In the genomic region with DNA sequence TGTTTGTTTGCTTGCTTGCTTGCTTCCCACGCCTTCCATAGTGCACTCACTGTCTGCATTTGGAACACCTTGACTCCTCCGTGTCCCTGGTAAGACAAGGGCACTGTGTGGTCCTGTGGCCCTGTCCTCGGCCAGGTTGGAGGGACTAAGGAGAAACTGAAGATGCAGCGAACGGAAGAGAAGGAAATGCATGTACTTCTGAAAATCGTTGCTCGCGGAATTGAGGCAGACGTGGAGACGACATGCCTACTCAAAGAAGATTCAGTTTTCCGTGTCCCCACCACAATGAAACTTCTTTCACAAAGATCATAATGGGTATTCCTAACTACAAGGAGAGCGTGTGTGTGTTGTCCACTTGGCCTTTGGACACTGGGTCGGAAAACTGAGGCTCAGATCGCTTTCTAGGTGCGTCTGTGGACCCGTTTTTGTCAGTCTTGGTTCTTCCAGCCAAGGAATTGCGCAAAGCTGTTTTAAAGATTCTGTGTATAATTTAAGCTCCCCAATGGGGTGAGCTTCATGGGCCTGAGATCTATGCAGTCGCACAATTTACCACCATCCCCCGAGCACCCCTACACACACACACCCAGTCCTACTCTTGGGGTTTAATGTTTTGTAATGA, we compare ENCODE assay signal across 9 cellular contexts.
DNase-seq lines count a peak whose midpoint lies in the region; ATAC-seq and TF ChIP-seq lines count a peak whose summit lies in the region.
"Had no signal": no experiment of that assay in that cellular context is flagged by ENCODE, and none has a peak within 500 bp of the region (broad histone marks: within the 10 kb centered on the region; RNA-seq: fewer than 3 reads in every experiment).

No MANE protein-coding gene starts in this region.

- H3K27me3 Mint-ChIP-seq in activated T-cell treated with anti-CD3 and anti-CD28 coated beads, Interleukin-2, amount 50 U/mL, for 72 hours (ENCODE audit: low read depth) = peaks cover 50% of the 10 kb centered on the region
- peaks cover 44% of the 10 kb centered on the region for H3K27me3 Mint-ChIP-seq in activated T-cell treated with anti-CD3 and anti-CD28 coated beads, Interleukin-2, amount 50 U/mL, for 24 hours
- H3K27me3 Mint-ChIP-seq in CD14-positive monocyte (ENCODE audit: low read depth in 3 of 3) = peaks cover 13 to 28% (median 27%) of the 10 kb centered on the region in 3 donors

- H3K4me2 ChIP-seq in smooth muscle cell = peak overlapping the region; percentile 88

- H3K9me3 ChIP-seq in smooth muscle cell (replicated peaks; ENCODE audit: low read depth) = no peaks in the 10 kb centered on the region

- peak overlapping the region; percentile 1 for H2AFZ ChIP-seq in smooth muscle cell (ENCODE audit: low read depth)

- H3K27ac Mint-ChIP-seq in activated T-cell treated with anti-CD3 and anti-CD28 coated beads, Interleukin-2, amount 50 U/mL, for 72 hours = no peak overlapping the region
- no peak overlapping the region for H3K27ac Mint-ChIP-seq in activated T-cell treated with anti-CD3 and anti-CD28 coated beads, Interleukin-2, amount 50 U/mL, for 24 hours
- no peak overlapping the region for H3K27ac Mint-ChIP-seq in CD14-positive monocyte

- H3K36me3 ChIP-seq in smooth muscle cell (ENCODE audit: low read depth) = no peaks in the 10 kb centered on the region

- H3K9ac ChIP-seq in smooth muscle cell (ENCODE audit: low read depth) = no peak overlapping the region

- no peak for DNase-seq in activated T-cell treated with anti-CD3 and anti-CD28 coated beads, Interleukin-2, amount 50 U/mL, for 72 hours
- DNase-seq in activated T-cell treated with anti-CD3 and anti-CD28 coated beads, Interleukin-2, amount 50 U/mL, for 24 hours = no peak
- DNase-seq in choroid plexus epithelial cell (ENCODE audit: low read depth) = peak; percentile 9
- no peak for DNase-seq in smooth muscle cell (lab: John Stamatoyannopoulos, UW; ENCODE audit: unreplicated experiment)
- no peak for DNase-seq in NCI-H187 treated with DMSO at 0.1 percent for 48 hours (lab: John Stamatoyannopoulos, UW)
- DNase-seq in CD14-positive monocyte (ENCODE audit: low spot score) = no peak

- no peak for TF ChIP-seq CTCF in choroid plexus epithelial cell (conservative IDR thresholded peaks at IDR 0.05; ENCODE audit: low read depth, low read length)
- TF ChIP-seq CTCF in smooth muscle cell (IDR thresholded peaks at IDR 0.05; ENCODE audit: borderline replicate concordance, insufficient read depth, poor library complexity, severe bottlenecking) = no peak
- TF ChIP-seq CTCF in CD14-positive monocyte (IDR thresholded peaks at IDR 0.05) = no peak

- H3K4me1 Mint-ChIP-seq in activated T-cell treated with anti-CD3 and anti-CD28 coated beads, Interleukin-2, amount 50 U/mL, for 72 hours (ENCODE audit: low read depth) = no peaks in the 10 kb centered on the region
- no peaks in the 10 kb centered on the region for H3K4me1 Mint-ChIP-seq in activated T-cell treated with anti-CD3 and anti-CD28 coated beads, Interleukin-2, amount 50 U/mL, for 24 hours (ENCODE audit: low read depth)
- H3K4me1 Mint-ChIP-seq in CD14-positive monocyte = no peaks in the 10 kb centered on the region

- ATAC-seq in activated T-cell treated with anti-CD3 and anti-CD28 coated beads, Interleukin-2, amount 50 U/mL, for 72 hours (replicated peaks in 1 of 2) = peak; percentile 5 to 24
- ATAC-seq in HG03432 (IDR thresholded peaks at IDR 0.05; ENCODE audit: unreplicated experiment) = peak; percentile 7
- no peak for ATAC-seq in GM19463 (IDR thresholded peaks at IDR 0.05; ENCODE audit: unreplicated experiment)

- no peaks in the 10 kb centered on the region for H3K79me2 ChIP-seq in smooth muscle cell (ENCODE audit: low read depth)

- no peaks in the 10 kb centered on the region for H3K4me1 ChIP-seq in smooth muscle cell (ENCODE audit: low read depth)

- WGBS in smooth muscle cell (ENCODE audit: low lambda C conversion rate) = 7% methylated on average over 19 of the region's 19 CpGs

- H3K36me3 Mint-ChIP-seq in activated T-cell treated with anti-CD3 and anti-CD28 coated beads, Interleukin-2, amount 50 U/mL, for 72 hours (ENCODE audit: insufficient read depth in 2 of 2) = no peaks in the 10 kb centered on the region
- H3K36me3 Mint-ChIP-seq in activated T-cell treated with anti-CD3 and anti-CD28 coated beads, Interleukin-2, amount 50 U/mL, for 24 hours (ENCODE audit: low read depth) = no peaks in the 10 kb centered on the region
- H3K36me3 Mint-ChIP-seq in CD14-positive monocyte = no peaks in the 10 kb centered on the region

- no peaks in the 10 kb centered on the region for H4K20me1 ChIP-seq in smooth muscle cell (ENCODE audit: low read depth)

- H3K4me3 ChIP-seq in choroid plexus epithelial cell (ENCODE audit: low read depth, low read length) (peak overlapping the region; percentile 41), smooth muscle cell (peak overlapping the region; percentile 55)

- intact Hi-C loops in CD14-positive monocyte (cut with micrococcal nuclease) = no loop called here

- H3K4me3 Mint-ChIP-seq in activated T-cell treated with anti-CD3 and anti-CD28 coated beads, Interleukin-2, amount 50 U/mL, for 72 hours = no peak overlapping the region
- no peak overlapping the region for H3K4me3 Mint-ChIP-seq in activated T-cell treated with anti-CD3 and anti-CD28 coated beads, Interleukin-2, amount 50 U/mL, for 24 hours
- no peak overlapping the region for H3K4me3 Mint-ChIP-seq in CD14-positive monocyte

- peaks cover 40% of the 10 kb centered on the region for H3K27me3 ChIP-seq in smooth muscle cell (ENCODE audit: low read depth)

- peaks cover 9% of the 10 kb centered on the region for H3F3A ChIP-seq in smooth muscle cell (ENCODE audit: low read depth)

- H3K27ac ChIP-seq in smooth muscle cell (ENCODE audit: low read depth) = no peak overlapping the region
- H3K27ac ChIP-seq: C4-2B had no signal

- no peaks in the 10 kb centered on the region for H3K9me3 Mint-ChIP-seq in activated T-cell treated with anti-CD3 and anti-CD28 coated beads, Interleukin-2, amount 50 U/mL, for 72 hours
- no peaks in the 10 kb centered on the region for H3K9me3 Mint-ChIP-seq in activated T-cell treated with anti-CD3 and anti-CD28 coated beads, Interleukin-2, amount 50 U/mL, for 24 hours
- peaks cover 0 to 16% (median 7%) of the 10 kb centered on the region in 7 donors for H3K9me3 Mint-ChIP-seq in CD14-positive monocyte
